ENCODE assay signal across 3 cellular contexts in genomic region chr1:89072466-89073065, GRCh38. TPM values are rescaled to one million over a fixed set of nuclear protein-coding genes. Genes with fewer than 3 reads are reported as not detected.
"Had no signal": no experiment of that assay in that cellular context is flagged by ENCODE, and none has a peak within 500 bp of the region (broad histone marks: within the 10 kb centered on the region; RNA-seq: fewer than 3 reads in every experiment).

No MANE protein-coding gene starts in this region.

RNA-seq across cellular contexts. Expression of gene GBP1, which starts 7.6 kb away (rescaled TPM):
- total RNA-seq: GM23338, H1, H9 had no signal
- polyA plus RNA-seq: H1 had no signal

RNA-seq across cellular contexts. Expression of gene GBP3, which starts 49.9 kb away (rescaled TPM):
- total RNA-seq: GM23338, H1, H9 had no signal
- polyA plus RNA-seq: H1 had no signal

RNA-seq across cellular contexts. Expression of gene GBP2, which starts 53.3 kb away (rescaled TPM):
- total RNA-seq: GM23338, H1, H9 had no signal
- polyA plus RNA-seq: GM23338, H1 had no signal
